8 cellular contexts compared by ENCODE assay signal in genomic region chr2:47486858-47487497, GRCh38.
A peak's percentile ranks its signal among the peaks of the same experiment; 100 is the strongest.
DNase-seq lines count a peak whose midpoint lies in the region; ATAC-seq, FAIRE-seq and TF ChIP-seq lines count a peak whose summit lies in the region.

No MANE protein-coding gene starts in this region.

- H3K27ac Mint-ChIP-seq in activated naive CD4-positive, alpha-beta T cell treated with anti-CD3 and anti-CD28 coated beads, Interleukin-2, amount 10 ng/mL, durations not matched to agents 7 days and 5 days: no peak overlapping the region

- no peaks in the 10 kb centered on the region for H3K27me3 Mint-ChIP-seq in activated naive CD4-positive, alpha-beta T cell treated with anti-CD3 and anti-CD28 coated beads, Interleukin-2, amount 10 ng/mL, durations not matched to agents 7 days and 5 days

- POLR2A ChIA-PET in IMR-90 (lab: Charles Lee; ENCODE audit: unreplicated experiment): no interaction called here
- POLR2A ChIA-PET in GM12878 (lab: Charles Lee): no interaction called here

- H3K9me3 Mint-ChIP-seq in activated naive CD4-positive, alpha-beta T cell treated with anti-CD3 and anti-CD28 coated beads, Interleukin-2, amount 10 ng/mL, durations not matched to agents 7 days and 5 days: no peaks in the 10 kb centered on the region

- H2AK9ac ChIP-seq in IMR-90 (replicated peaks; ENCODE audit: low read depth, low read length, poor library complexity): peak overlapping the region; percentile 60

- peaks cover 4% of the 10 kb centered on the region for H3K9me1 ChIP-seq in IMR-90 (ENCODE audit: insufficient read depth, low read length)

- no peaks in the 10 kb centered on the region for H3K9me3 ChIP-seq in IMR-90 (ENCODE audit: control insufficient read depth, insufficient read depth, low read length)
- no peaks in the 10 kb centered on the region for H3K9me3 ChIP-seq in GM12878 (replicated peaks; ENCODE audit: control insufficient read depth, insufficient read depth, low read length)

- peak overlapping the region; percentile 77 for H3K27ac ChIP-seq in IMR-90 (ENCODE audit: insufficient read depth, low read length)
- H3K27ac ChIP-seq in GM12878 (ENCODE audit: control insufficient read depth, insufficient read depth): peak overlapping the region; percentile 13; the same call in 1 of the 2 replicates

- H3K18ac ChIP-seq in IMR-90 (ENCODE audit: low read depth, low read length): peak overlapping the region; percentile 99

- dilution Hi-C loops in IMR-90 (cut with HindIII; ENCODE audit: low sequenced_read_pairs, unreplicated experiment): no loop called here

- ATAC-seq in GM21360 (IDR thresholded peaks at IDR 0.05; ENCODE audit: unreplicated experiment): peak; percentile 89
- peak; percentile 42 for ATAC-seq in IMR-90 (ENCODE audit: low read depth)
- ATAC-seq in GM12878: peak; percentile 99
- ATAC-seq in HG03095 (IDR thresholded peaks at IDR 0.05; ENCODE audit: unreplicated experiment): no peak

- H3K4me1 Mint-ChIP-seq in activated naive CD4-positive, alpha-beta T cell treated with anti-CD3 and anti-CD28 coated beads, Interleukin-2, amount 10 ng/mL, durations not matched to agents 7 days and 5 days: peaks cover 13% of the 10 kb centered on the region

- TF ChIP-seq RAD21 in IMR-90 (IDR thresholded peaks at IDR 0.05; ENCODE audit: low read length): no peak
- TF ChIP-seq RAD21 in GM12878 (IDR thresholded peaks at IDR 0.05; ENCODE audit: insufficient read depth, low read depth, low read length): no peak

- peak overlapping the region; percentile 54; the same call in 2 of the 3 replicates for H2BK15ac ChIP-seq in IMR-90 (ENCODE audit: low read depth, low read length)

- TF ChIP-seq EP300 in GM12878 (IDR thresholded peaks at IDR 0.05; ENCODE audit: borderline replicate concordance in 1 of 2, control insufficient read depth in 1 of 2, low read depth in 2 of 2, low read length in 2 of 2): 0 out of 4 replicates have a peak, but pooled peaks of 1 of the 2 experiments have one; percentile 33

- SMC1A ChIA-PET in GM12878 (lab: Charles Lee; ENCODE audit: uncharacterized antibody, unreplicated experiment): interaction anchor here (0.6 to 2.2 kb wide), 15 partner anchors 8 to 285 kb away, joined by 3 to 7 read pairs (median 3); no protein-coding TSS in a partner anchor

- H3K23ac ChIP-seq in IMR-90 (ENCODE audit: low read depth, low read length): peak overlapping the region; percentile 87

- DNase-seq in CMK (ENCODE audit: low read depth) (peak; percentile 81), IMR-90 (peak; percentile 18), GM12878 (ENCODE audit: low read depth, low spot score) (peak; percentile 23), Ammon's horn (ENCODE audit: low spot score) (no peak), cortex of kidney (lab: John Stamatoyannopoulos, UW) (no peak)
- DNase-seq in activated naive CD4-positive, alpha-beta T cell treated with anti-CD3 and anti-CD28 coated beads, Interleukin-2, amount 10 ng/mL, durations not matched to agents 7 days and 5 days: no peak

- H2BK5ac ChIP-seq in IMR-90 (ENCODE audit: low read depth, low read length, poor library complexity, severe bottlenecking): peak overlapping the region; percentile 91

- TF ChIP-seq CTCF in IMR-90 (conservative IDR thresholded peaks at IDR 0.05; ENCODE audit: low read depth, low read length): no peak
- TF ChIP-seq CTCF in GM12878 (IDR thresholded peaks at IDR 0.05 in 2 of 3, conservative IDR thresholded peaks at IDR 0.05 in 1 of 3; ENCODE audit: control insufficient read depth in 2 of 3, extremely low read depth in 1 of 3, insufficient read depth in 1 of 3, low read depth in 3 of 3, low read length in 3 of 3): no peak

- peak overlapping the region; percentile 95 for H2BK20ac ChIP-seq in IMR-90 (ENCODE audit: low read depth, low read length)

- H2BK120ac ChIP-seq in IMR-90 (ENCODE audit: low read depth, low read length): peak overlapping the region; percentile 94

- in situ Hi-C loops in IMR-90 (cut with MboI; ENCODE audit: low sequenced_read_pairs) (no loop called here), GM12878 (cut with MboI) (no loop called here)

- H4K91ac ChIP-seq in IMR-90 (ENCODE audit: insufficient read depth, low read depth, low read length): peak overlapping the region; percentile 91

- H4K20me1 ChIP-seq in IMR-90 (ENCODE audit: insufficient read depth, low read length) (no peaks in the 10 kb centered on the region), GM12878 (ENCODE audit: control insufficient read depth, insufficient read depth) (no peaks in the 10 kb centered on the region)

- H3K4me3 ChIP-seq in IMR-90 (ENCODE audit: insufficient read depth, low read depth, low read length) (no peak overlapping the region), GM12878 (no peak overlapping the region)

- H2AFZ ChIP-seq in IMR-90 (replicated peaks; ENCODE audit: low read length, poor library complexity): no peak overlapping the region
- H2AFZ ChIP-seq in GM12878 (ENCODE audit: control insufficient read depth, low read depth, low read length): no peak overlapping the region

- intact Hi-C loops in IMR-90 (cut with micrococcal nuclease) (no loop called here), GM12878 (cut with micrococcal nuclease; ENCODE audit: unreplicated experiment) (no loop called here)

- TF ChIP-seq POLR2A in IMR-90 (IDR thresholded peaks at IDR 0.05; ENCODE audit: low read depth, low read length) (no peak), GM12878 (IDR thresholded peaks at IDR 0.05; ENCODE audit: low read depth, low read length) (no peak)

- peak overlapping the region; percentile 80 for H3K4ac ChIP-seq in IMR-90 (ENCODE audit: low read depth, low read length)

- H3K79me1 ChIP-seq in IMR-90 (ENCODE audit: low read depth in 1 of 2, low read length in 2 of 2): no peaks in the 10 kb centered on the region

- peak overlapping the region; percentile 96 for H4K5ac ChIP-seq in IMR-90 (ENCODE audit: low read depth, low read length)

- H3K4me2 ChIP-seq in IMR-90 (ENCODE audit: low read depth, low read length) (peak overlapping the region; percentile 79), GM12878 (ENCODE audit: control insufficient read depth, insufficient read depth) (peak overlapping the region; percentile 37; the same call in 1 of the 2 replicates)

- H3K9ac ChIP-seq in IMR-90 (ENCODE audit: low read depth, low read length) (peak overlapping the region; percentile 78), GM12878 (ENCODE audit: control insufficient read depth, insufficient read depth, low read length) (no peak overlapping the region)

- peaks cover 14% of the 10 kb centered on the region for H3K4me1 ChIP-seq in IMR-90 (ENCODE audit: control insufficient read depth, insufficient read depth, low read length)
- H3K4me1 ChIP-seq in GM12878 (ENCODE audit: control insufficient read depth, insufficient read depth, low read length): peaks cover 14% of the 10 kb centered on the region

- peak overlapping the region; percentile 81 for H3K14ac ChIP-seq in IMR-90 (replicated peaks; ENCODE audit: low read depth, low read length)

- H3K56ac ChIP-seq in IMR-90 (ENCODE audit: extremely low read depth, insufficient read depth, low read length): peak overlapping the region; percentile 81; the same call in 1 of the 2 replicates

- RAD21 ChIA-PET in GM12878 (lab: Charles Lee; ENCODE audit: unreplicated experiment): interaction anchor here (0.6 to 2.1 kb wide), 3 partner anchors 50 to 281 kb away, joined by 3 to 10 read pairs (median 5); no protein-coding TSS in a partner anchor

- no CpG with 5 or more reads among the region's 2 CpGs for WGBS in IMR-90 (ENCODE audit: extremely low coverage in 2 of 2, insufficient read length in 1 of 2), 2 experiments
- WGBS in GM12878 (ENCODE audit: insufficient coverage, insufficient replicate concordance, low lambda C conversion rate, missing lambda C conversion rate): 31% methylated on average over 2 of the region's 2 CpGs

- peak overlapping the region; percentile 96 for H2AK5ac ChIP-seq in IMR-90 (ENCODE audit: low read depth, low read length)

- no peaks in the 10 kb centered on the region for H3K27me3 ChIP-seq in IMR-90 (ENCODE audit: control insufficient read depth, insufficient read depth, low read length)
- H3K27me3 ChIP-seq in GM12878 (replicated peaks in 1 of 2; ENCODE audit: control insufficient read depth in 2 of 2, insufficient read depth in 2 of 2, low read length in 1 of 2): no peaks in the 10 kb centered on the region

- H3K4me3 Mint-ChIP-seq in activated naive CD4-positive, alpha-beta T cell treated with anti-CD3 and anti-CD28 coated beads, Interleukin-2, amount 10 ng/mL, durations not matched to agents 7 days and 5 days: no peak overlapping the region

- peaks cover 31% of the 10 kb centered on the region for H3K36me3 Mint-ChIP-seq in activated naive CD4-positive, alpha-beta T cell treated with anti-CD3 and anti-CD28 coated beads, Interleukin-2, amount 10 ng/mL, durations not matched to agents 7 days and 5 days

- CTCF ChIA-PET in IMR-90 (lab: Yijun Ruan, JAX): interaction anchor here (1.4 kb wide), 1 partner anchor 15 kb away, joined by 3 read pairs; no protein-coding TSS in a partner anchor
- CTCF ChIA-PET in GM12878 (lab: Yijun Ruan, JAX): interaction anchor here (1.0 to 3.5 kb wide), 5 partner anchors 20 to 281 kb away, joined by 3 to 22 read pairs (median 3); no protein-coding TSS in a partner anchor
- CTCF ChIA-PET in activated naive CD4-positive, alpha-beta T cell treated with anti-CD3 and anti-CD28 coated beads, Interleukin-2, amount 10 ng/mL, durations not matched to agents 7 days and 5 days (lab: Charles Lee): no interaction called here

- peak overlapping the region; percentile 58 to 70 for H4K8ac ChIP-seq in IMR-90 (ENCODE audit: low read depth in 2 of 2, low read length in 2 of 2)

- H3K79me2 ChIP-seq in GM12878 (ENCODE audit: control insufficient read depth, insufficient read depth, low read length): no peaks in the 10 kb centered on the region

- H3K36me3 ChIP-seq in IMR-90 (ENCODE audit: control insufficient read depth, insufficient read depth, low read length) (no peaks in the 10 kb centered on the region), GM12878 (ENCODE audit: control insufficient read depth in 2 of 2, insufficient read depth in 2 of 2, low read length in 1 of 2) (no peaks in the 10 kb centered on the region)

- FAIRE-seq in GM12878 (lab: Jason Lieb, UNC): peak; percentile 64

- BruUV-seq in IMR-90 (replicated peaks; lab: Mats Ljungman, UMichigan): no TSS peak
- BruUV-seq in GM12878 (replicated peaks; lab: Mats Ljungman, UMichigan): no TSS peak

TF ChIP-seq in IMR-90, 13 proteins besides CTCF, POLR2A, EP300 and RAD21 (continues in another document):
- no peak for TF ChIP-seq NFE2L2 (IDR thresholded peaks at IDR 0.05; ENCODE audit: low read depth, low read length)
- TF ChIP-seq BHLHE40 (IDR thresholded peaks at IDR 0.05; ENCODE audit: low read depth, low read length): no peak
- TF ChIP-seq MXI1 (IDR thresholded peaks at IDR 0.05; ENCODE audit: borderline replicate concordance, low read depth, low read length): no peak

TF ChIP-seq in GM12878, 131 proteins besides CTCF, POLR2A, EP300 and RAD21 (continues in another document):
- TF ChIP-seq MEF2B (IDR thresholded peaks at IDR 0.05; ENCODE audit: partially characterized antibody, poor library complexity, severe bottlenecking) (no peak), RAD51 (IDR thresholded peaks at IDR 0.05) (no peak), STAT1 (conservative IDR thresholded peaks at IDR 0.05) (no peak), BRCA1 (IDR thresholded peaks at IDR 0.05; ENCODE audit: low read depth, low read length) (no peak)

Comparison
In these comparisons a context has a peak if more than half of its experiments do, and no peak if none do; other contexts are left out.
1. DNase-seq: peak in CMK (single experiment), IMR-90 (single experiment) and GM12878 (single experiment); none in Ammon's horn (single experiment), cortex of kidney (single experiment) and activated naive CD4-positive, alpha-beta T cell treated with anti-CD3 and anti-CD28 coated beads, Interleukin-2, amount 10 ng/mL, durations not matched to agents 7 days and 5 days (single experiment).